8 cellular contexts compared by ENCODE assay signal in genomic region chr6:169752074-169752623, GRCh38. TPM values are rescaled to one million over a fixed set of nuclear protein-coding genes. Genes with fewer than 3 reads are reported as not detected.
DNase-seq lines count a peak whose midpoint lies in the region; ATAC-seq and TF ChIP-seq lines count a peak whose summit lies in the region.

No MANE protein-coding gene starts in this region.

- no peak for ATAC-seq in activated naive CD4-positive, alpha-beta T cell treated with anti-CD3 and anti-CD28 coated beads, Interleukin-2, amount 50 U/mL, for 72 hours
- ATAC-seq in GM18498 (IDR thresholded peaks at IDR 0.05; ENCODE audit: unreplicated experiment) (no peak), HG02610 (IDR thresholded peaks at IDR 0.05; ENCODE audit: unreplicated experiment) (no peak)

- H3K4me3 Mint-ChIP-seq in stimulated activated naive CD8-positive, alpha-beta T cell treated with anti-CD3 and anti-CD28 coated beads, Interleukin-15, Interleukin-2, amounts not matched to agents 100 ng/mL and 50 ng/mL, for 24 hours: peak overlapping the region; percentile 96

- POLR2A ChIA-PET in HEK293T (lab: Yijun Ruan, JAX): interaction anchor here (0.6 to 4.8 kb wide), 19 partner anchors 9 to 832 kb away, joined by 3 to 49 read pairs (median 4); partner anchors contain the start of genes C6orf120, PDCD2, PHF10 and PSMB1

- no peaks in the 10 kb centered on the region for H3K9me3 Mint-ChIP-seq in activated naive CD4-positive, alpha-beta T cell treated with anti-CD3 and anti-CD28 coated beads, Interleukin-2, amount 50 U/mL, for 72 hours
- H3K9me3 Mint-ChIP-seq in stimulated activated naive CD8-positive, alpha-beta T cell treated with anti-CD3 and anti-CD28 coated beads, Interleukin-15, Interleukin-2, amounts not matched to agents 100 ng/mL and 50 ng/mL, for 24 hours: no peaks in the 10 kb centered on the region

- peaks cover 27% of the 10 kb centered on the region for H3K4me1 Mint-ChIP-seq in stimulated activated naive CD8-positive, alpha-beta T cell treated with anti-CD3 and anti-CD28 coated beads, Interleukin-15, Interleukin-2, amounts not matched to agents 100 ng/mL and 50 ng/mL, for 24 hours (ENCODE audit: low read depth)

- TF ChIP-seq CTCF in BE2C (IDR thresholded peaks at IDR 0.05; ENCODE audit: low read depth, low read length): no peak

- no peaks in the 10 kb centered on the region for H3K36me3 ChIP-seq in BE2C

- no peaks in the 10 kb centered on the region for H3K27me3 ChIP-seq in BE2C

- peak overlapping the region; percentile 90 to 95 for H3K27ac Mint-ChIP-seq in activated naive CD4-positive, alpha-beta T cell treated with anti-CD3 and anti-CD28 coated beads, Interleukin-2, amount 50 U/mL, for 72 hours
- peak overlapping the region; percentile 94 for H3K27ac Mint-ChIP-seq in stimulated activated naive CD8-positive, alpha-beta T cell treated with anti-CD3 and anti-CD28 coated beads, Interleukin-15, Interleukin-2, amounts not matched to agents 100 ng/mL and 50 ng/mL, for 24 hours

- no peaks in the 10 kb centered on the region for H3K9me3 ChIP-seq in BE2C
- no peaks in the 10 kb centered on the region for H3K9me3 ChIP-seq in iPS-18c (ENCODE audit: control insufficient read depth, insufficient read depth, low read length)

- H3K4me3 ChIP-seq in BE2C (ENCODE audit: low read depth, low read length): peak overlapping the region; percentile 92
- H3K4me3 ChIP-seq in iPS-18c (ENCODE audit: insufficient read depth, low read depth, low read length): peak overlapping the region; percentile 55

- DNase-seq in BE2C (no peak), HEK293T (ENCODE audit: extremely low spot score) (no peak), COLO668 (lab: John Stamatoyannopoulos, UW; ENCODE audit: unreplicated experiment) (no peak)
- no peak for DNase-seq in activated naive CD4-positive, alpha-beta T cell treated with anti-CD3 and anti-CD28 coated beads, Interleukin-2, amount 50 U/mL, for 72 hours (ENCODE audit: low spot score in 2 of 2)

- CTCF ChIA-PET in HEK293T (lab: Yijun Ruan, JAX): interaction anchor here (1.7 kb wide), 1 partner anchor 38 kb away, joined by 3 read pairs; no protein-coding TSS in a partner anchor

- no peaks in the 10 kb centered on the region; the same call in 1 of the 2 replicates for H3K4me1 ChIP-seq in BE2C

- peaks cover 24 to 42% of the 10 kb centered on the region in 2 donors for H3K36me3 Mint-ChIP-seq in activated naive CD4-positive, alpha-beta T cell treated with anti-CD3 and anti-CD28 coated beads, Interleukin-2, amount 50 U/mL, for 72 hours
- H3K36me3 Mint-ChIP-seq in stimulated activated naive CD8-positive, alpha-beta T cell treated with anti-CD3 and anti-CD28 coated beads, Interleukin-15, Interleukin-2, amounts not matched to agents 100 ng/mL and 50 ng/mL, for 24 hours (ENCODE audit: low read depth): peaks cover 42% of the 10 kb centered on the region

- H3K27me3 Mint-ChIP-seq in stimulated activated naive CD8-positive, alpha-beta T cell treated with anti-CD3 and anti-CD28 coated beads, Interleukin-15, Interleukin-2, amounts not matched to agents 100 ng/mL and 50 ng/mL, for 24 hours: no peaks in the 10 kb centered on the region

TF ChIP-seq in HEK293T, 16 proteins besides CTCF, POLR2A, EP300 and RAD21:
- TF ChIP-seq NFRKB (IDR thresholded peaks at IDR 0.05) (no peak), L3MBTL2 (conservative IDR thresholded peaks at IDR 0.05) (peak; percentile 9; the same call in 1 of the 2 replicates)

RNA-seq across cellular contexts. Expression of gene ERMARD, which starts 0.7 kb away (rescaled TPM):
- polyA plus RNA-seq in BE2C (2012; ENCODE audit: insufficient read depth, insufficient read length, low read depth): 50.5 TPM
- total RNA-seq in activated naive CD4-positive, alpha-beta T cell treated with anti-CD3 and anti-CD28 coated beads, Interleukin-2, amount 50 U/mL, for 72 hours: 10 to 100 TPM; 15.2 to 35.5 TPM

RNA-seq across cellular contexts. Expression of gene DYNLT2, which starts 0.8 kb away (rescaled TPM):
- 2.7 TPM for polyA plus RNA-seq in BE2C (2012; ENCODE audit: insufficient read depth, insufficient read length, low read depth)
- 1 to 10 TPM; 2.3 to 2.6 TPM for total RNA-seq in activated naive CD4-positive, alpha-beta T cell treated with anti-CD3 and anti-CD28 coated beads, Interleukin-2, amount 50 U/mL, for 72 hours

RNA-seq across cellular contexts. Expression of gene PHF10, which starts 27.8 kb away (rescaled TPM):
- 20.5 TPM for polyA plus RNA-seq in BE2C (2012; ENCODE audit: insufficient read depth, insufficient read length, low read depth)
- 10 to 100 TPM; 79.9 to 90.3 TPM for total RNA-seq in activated naive CD4-positive, alpha-beta T cell treated with anti-CD3 and anti-CD28 coated beads, Interleukin-2, amount 50 U/mL, for 72 hours

RNA-seq across cellular contexts. Expression of gene C6orf120, which starts 50.2 kb away (rescaled TPM):
- 34.9 TPM for polyA plus RNA-seq in BE2C (2012; ENCODE audit: insufficient read depth, insufficient read length, low read depth)
- total RNA-seq in activated naive CD4-positive, alpha-beta T cell treated with anti-CD3 and anti-CD28 coated beads, Interleukin-2, amount 50 U/mL, for 72 hours: 10 to 100 TPM in 1 of 2 donors, 1 to 10 TPM in 1; 8.9 to 13.9 TPM

RNA-seq across cellular contexts. Expression of gene WDR27, which starts 50.3 kb away (rescaled TPM):
- polyA plus RNA-seq in BE2C (2012; ENCODE audit: insufficient read depth, insufficient read length, low read depth): 25.1 TPM
- 10 to 100 TPM; 28.9 to 48.1 TPM for total RNA-seq in activated naive CD4-positive, alpha-beta T cell treated with anti-CD3 and anti-CD28 coated beads, Interleukin-2, amount 50 U/mL, for 72 hours
